Comparison of ENCODE assay signal across 19 cellular contexts in the genomic region with DNA sequence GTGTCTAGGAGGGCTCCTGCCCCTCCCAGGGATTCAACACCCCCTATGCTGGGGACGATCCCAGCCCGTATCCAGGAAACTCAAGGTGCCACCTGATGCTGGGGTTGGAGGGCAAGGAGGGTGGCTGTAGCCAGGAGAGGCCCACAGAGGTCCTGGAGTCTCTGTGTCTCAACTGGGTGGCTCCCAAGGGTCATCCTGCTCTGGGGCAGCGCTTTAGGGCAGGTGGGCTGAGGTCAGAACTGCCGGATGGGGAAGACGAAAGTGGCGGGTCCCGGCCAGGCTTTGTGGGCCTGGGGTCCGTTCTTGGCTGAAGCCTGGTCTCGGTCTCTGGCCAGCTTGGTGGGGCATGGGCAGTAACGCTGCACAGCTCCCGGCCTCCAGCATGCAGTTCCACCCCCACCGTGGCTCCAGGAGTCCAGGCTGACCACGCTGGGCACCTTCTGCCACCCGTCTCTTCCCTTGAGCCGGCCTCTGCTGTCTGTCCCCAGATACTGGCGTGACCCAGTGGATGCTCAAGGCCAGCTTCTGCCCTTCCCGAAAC. TPM values are rescaled to one million over a fixed set of nuclear protein-coding genes. Genes with fewer than 3 reads are reported as not detected.
DNase-seq lines count a peak whose midpoint lies in the region; ATAC-seq, FAIRE-seq and TF ChIP-seq lines count a peak whose summit lies in the region.
"Had no signal": no experiment of that assay in that cellular context is flagged by ENCODE, and none has a peak within 500 bp of the region (broad histone marks: within the 10 kb centered on the region; RNA-seq: fewer than 3 reads in every experiment).

No MANE protein-coding gene starts in this region.

- H3K9ac ChIP-seq in HUES6 (ENCODE audit: low read length), result peak overlapping the region; percentile 12
- peak overlapping the region in 1 of 2 experiments; percentile 87; a peak in 1 of 4 replicates for H3K9ac ChIP-seq in K562 (ENCODE audit: insufficient read depth in 1 of 2, low read depth in 2 of 2, low read length in 2 of 2)

- H3K36me3 Mint-ChIP-seq in neural crest cell (ENCODE audit: low read depth), result no peaks in the 10 kb centered on the region
- H3K36me3 Mint-ChIP-seq in activated T-cell treated with anti-CD3 and anti-CD28 coated beads, Interleukin-2, amount 50 U/mL, for 72 hours (ENCODE audit: insufficient read depth in 2 of 2), result peaks cover 0 to 2% of the 10 kb centered on the region in 2 donors

- H3K4me1 ChIP-seq in HUES6 (ENCODE audit: control insufficient read depth, insufficient read depth, low read length) (peaks cover 14% of the 10 kb centered on the region), K562 (replicated peaks in 1 of 2; ENCODE audit: control insufficient read depth in 2 of 2, insufficient read depth in 2 of 2, low read length in 2 of 2) (peaks cover 0 to 63% of the 10 kb centered on the region in 2 experiments; a peak in 2 of 5 replicates), foreskin keratinocyte (no peaks in the 10 kb centered on the region)

- no peak for FAIRE-seq in GM12891 (lab: Jason Lieb, UNC)
- no peak for FAIRE-seq in K562 (lab: Jason Lieb, UNC)

- DNase-seq in GM12891 (ENCODE audit: insufficient read length, low spot score) (no peak), K562 (ENCODE audit: extremely low read depth in 1 of 4, low spot score in 3 of 4) (no peak), neural crest cell (ENCODE audit: low read depth, low spot score) (no peak), foreskin keratinocyte (no peak), NCI-H446 (lab: John Stamatoyannopoulos, UW) (no peak)
- no peak for DNase-seq in stimulated activated naive CD4-positive, alpha-beta T cell (lab: John Stamatoyannopoulos, UW)
- DNase-seq in activated T-cell treated with anti-CD3 and anti-CD28 coated beads, Interleukin-2, amount 50 U/mL, for 72 hours, result no peak
- DNase-seq: CD4-positive, CD25-positive, alpha-beta regulatory T cell; DMS79; GOT3; HFFc6; KG1; NCI-H1417 treated with DMSO at 0.1 percent for 48 hours; NCI-H1930; NCI-H69; OCI-M1; T-cell had no signal

- ATAC-seq in K562 (no peak), foreskin keratinocyte (no peak)
- ATAC-seq in activated T-cell treated with anti-CD3 and anti-CD28 coated beads, Interleukin-2, amount 50 U/mL, for 72 hours (replicated peaks in 1 of 2), result no peak

- H3K27ac ChIP-seq in HUES6 (ENCODE audit: low read depth, low read length) (no peak overlapping the region), K562 (ENCODE audit: extremely low read depth, low read depth, low read length) (no peak overlapping the region), foreskin keratinocyte (no peak overlapping the region)
- H3K27ac ChIP-seq: HL-60 had no signal

- H3K36me3 ChIP-seq in HUES6 (ENCODE audit: control insufficient read depth, insufficient read depth, low read length), result peaks cover 43% of the 10 kb centered on the region
- H3K36me3 ChIP-seq in K562 (ENCODE audit: control insufficient read depth, insufficient read depth, low read length), result peaks cover 34% of the 10 kb centered on the region; the same call in 1 of the 3 replicates

- CTCF ChIA-PET in K562 (lab: Yijun Ruan, JAX; ENCODE audit: low intra/inter-chr PET ratio), result no interaction called here

- POLR2A ChIA-PET in K562 (lab: Yijun Ruan, JAX), result no interaction called here

- no peaks in the 10 kb centered on the region for H3K9me3 ChIP-seq in HUES6 (ENCODE audit: control insufficient read depth, insufficient read depth, low read depth, low read length)
- H3K9me3 ChIP-seq in K562 (replicated peaks; ENCODE audit: control insufficient read depth, insufficient read depth, low read depth, low read length), result no peaks in the 10 kb centered on the region

- 92% methylated on average over 6 of the region's 17 CpGs for WGBS in K562 (ENCODE audit: insufficient coverage, low coverage, missing lambda C conversion rate)

- H3K27me3 Mint-ChIP-seq in neural crest cell (ENCODE audit: low read depth), result peaks cover 1% of the 10 kb centered on the region
- no peaks in the 10 kb centered on the region for H3K27me3 Mint-ChIP-seq in activated T-cell treated with anti-CD3 and anti-CD28 coated beads, Interleukin-2, amount 50 U/mL, for 72 hours (ENCODE audit: low read depth)

- no peaks in the 10 kb centered on the region for H3K9me3 Mint-ChIP-seq in neural crest cell
- no peaks in the 10 kb centered on the region for H3K9me3 Mint-ChIP-seq in activated T-cell treated with anti-CD3 and anti-CD28 coated beads, Interleukin-2, amount 50 U/mL, for 72 hours
- H3K9me3 Mint-ChIP-seq: CD4-positive, CD25-positive, alpha-beta regulatory T cell; HFFc6; T-cell had no signal

- H3K4me3 Mint-ChIP-seq in neural crest cell, result peak overlapping the region; percentile 49
- no peak overlapping the region for H3K4me3 Mint-ChIP-seq in activated T-cell treated with anti-CD3 and anti-CD28 coated beads, Interleukin-2, amount 50 U/mL, for 72 hours
- H3K4me3 Mint-ChIP-seq: CD4-positive, CD25-positive, alpha-beta regulatory T cell; HFFc6; T-cell had no signal

- no peak overlapping the region for H3K4me2 ChIP-seq in K562 (ENCODE audit: insufficient read depth, low read length)

- no peaks in the 10 kb centered on the region for H3K79me2 ChIP-seq in K562 (ENCODE audit: control insufficient read depth, insufficient read depth, low read length)

- peaks cover 28% of the 10 kb centered on the region for H4K20me1 ChIP-seq in K562 (replicated peaks; ENCODE audit: control insufficient read depth, insufficient read depth, low read length)

- H3K27ac Mint-ChIP-seq in neural crest cell (ENCODE audit: unreplicated experiment), result no peak overlapping the region
- H3K27ac Mint-ChIP-seq in activated T-cell treated with anti-CD3 and anti-CD28 coated beads, Interleukin-2, amount 50 U/mL, for 72 hours, result no peak overlapping the region
- H3K27ac Mint-ChIP-seq: CD4-positive, CD25-positive, alpha-beta regulatory T cell; HFFc6; T-cell had no signal

- BruUV-seq in K562 (replicated peaks; lab: Mats Ljungman, UMichigan), result no TSS peak

- TF ChIP-seq POLR2A in GM12891 (IDR thresholded peaks at IDR 0.05; ENCODE audit: low read depth, low read length) (0 out of 2 replicates have a peak, but pooled peaks have one; percentile 14), K562 (conservative IDR thresholded peaks at IDR 0.05) (no peak)

- in situ Hi-C loops in K562 (cut with MboI), result no loop called here

- peaks cover 10% of the 10 kb centered on the region for H3K9me1 ChIP-seq in K562 (ENCODE audit: control insufficient read depth, insufficient read depth, low read length)

- no peak overlapping the region for H3K4me3 ChIP-seq in HUES6 (ENCODE audit: low read depth, low read length)
- H3K4me3 ChIP-seq in K562, result no peak overlapping the region

- H3K4me1 Mint-ChIP-seq in neural crest cell, result peaks cover 11% of the 10 kb centered on the region
- no peaks in the 10 kb centered on the region for H3K4me1 Mint-ChIP-seq in activated T-cell treated with anti-CD3 and anti-CD28 coated beads, Interleukin-2, amount 50 U/mL, for 72 hours (ENCODE audit: low read depth)

- intact Hi-C loops in K562 (cut with micrococcal nuclease), result loop anchor here (5.0 kb wide), 1 partner anchor 63 kb away; no protein-coding TSS in a partner anchor

- H2AFZ ChIP-seq in K562 (ENCODE audit: low read depth, low read length), result no peak overlapping the region

- peaks cover 5% of the 10 kb centered on the region; the same call in 1 of the 2 replicates for H3K27me3 ChIP-seq in HUES6 (ENCODE audit: control insufficient read depth, insufficient read depth, low read length)
- H3K27me3 ChIP-seq in K562 (ENCODE audit: control insufficient read depth in 2 of 2, insufficient read depth in 2 of 2, low read length in 2 of 2), result peaks cover 3 to 8% of the 10 kb centered on the region in 2 experiments; a peak in 3 of 5 replicates
- H3K27me3 ChIP-seq in foreskin keratinocyte, result peaks cover 7% of the 10 kb centered on the region

- TF ChIP-seq CTCF in K562 (IDR thresholded peaks at IDR 0.05 in 2 of 3, conservative IDR thresholded peaks at IDR 0.05 in 1 of 3; ENCODE audit: insufficient read depth in 2 of 3, low read depth in 1 of 3, low read length in 3 of 3), result no peak
- no peak for TF ChIP-seq CTCF in neural crest cell (conservative IDR thresholded peaks at IDR 0.05)
- no peak for TF ChIP-seq CTCF in foreskin keratinocyte (conservative IDR thresholded peaks at IDR 0.05)

- no peak for TF ChIP-seq EP300 in K562 (IDR thresholded peaks at IDR 0.05; ENCODE audit: low read length)

- TF ChIP-seq RAD21 in K562 (CRISPR knock-in tag; conservative IDR thresholded peaks at IDR 0.05 in 1 of 2, IDR thresholded peaks at IDR 0.05 in 1 of 2), result no peak

RNA-seq across cellular contexts. Expression of a gene that starts 2.8 kb away (rescaled TPM):
- not detected for polyA plus RNA-seq in GM12891 (2012; ENCODE audit: low read depth, missing spikeins)
- total RNA-seq in K562 (2011; cell fraction: chromatin; rRNA removed; ENCODE audit: low replicate concordance), result 0.12 and 0.19 TPM in 2 replicates
- total RNA-seq in K562 (2011; cell fraction: nucleolus; rRNA removed), result 0.26 and 0.33 TPM in 2 replicates
- total RNA-seq in K562 (2011; cell fraction: nucleoplasm; rRNA removed), result 0.15 TPM in 1 of 2 replicates, not detected in the other
- total RNA-seq in K562 (2014; rRNA removed), result not detected in 2 replicates
- total RNA-seq in K562 (2014; rRNA removed; fragmentation: Illumina TruSeq; extraction: Trizol), result not detected in 2 replicates
- not detected in 2 replicates for total RNA-seq in K562 (2015; rRNA removed; fragmentation: Illumina TruSeq; extraction: Trizol)
- total RNA-seq in K562 (2021), result not detected in 2 replicates
- not detected in 2 replicates for polyA plus RNA-seq in K562 (2011; rRNA removed)
- under 0.01 TPM in 1 of 2 replicates, not detected in the other for polyA plus RNA-seq in K562 (2011; cell fraction: cytosol; rRNA removed)
- 0.06 and 0.26 TPM in 2 replicates for polyA plus RNA-seq in K562 (2011; cell fraction: nucleus; rRNA removed)
- polyA plus RNA-seq in K562 (2012), result 0.06 TPM in 1 of 2 replicates, not detected in the other
- not detected in 2 replicates for polyA plus RNA-seq in K562 (2014; fragmentation: Illumina TruSeq; extraction: Trizol)
- polyA plus RNA-seq in K562 (2014; fragmentation: Nextera tagmentation; extraction: Ambion mirVana), result not detected
- polyA plus RNA-seq in K562 (2014; rRNA removed), result not detected in 2 replicates
- polyA minus RNA-seq in K562 (2011; rRNA and poly(A)+ RNA removed), result not detected in 2 replicates
- polyA minus RNA-seq in K562 (2011; cell fraction: cytosol; rRNA and poly(A)+ RNA removed), result not detected in 2 replicates
- polyA minus RNA-seq in K562 (2011; cell fraction: nucleus; rRNA and poly(A)+ RNA removed), result not detected in 2 replicates
- total RNA-seq in neural crest cell, result 8.9 and 10.2 TPM in 2 replicates
- total RNA-seq in foreskin keratinocyte, result not detected in 2 replicates
- not detected in 2 replicates for polyA plus RNA-seq in foreskin keratinocyte
- under 1 TPM; 0.50 to 0.58 TPM for total RNA-seq in activated T-cell treated with anti-CD3 and anti-CD28 coated beads, Interleukin-2, amount 50 U/mL, for 72 hours
- polyA plus RNA-seq: CD4-positive, CD25-positive, alpha-beta regulatory T cell had no signal

RNA-seq across cellular contexts. Expression of a gene that starts 17.6 kb away (rescaled TPM):
- 36.5 TPM for polyA plus RNA-seq in GM12891 (2012; ENCODE audit: low read depth, missing spikeins)
- 379 and 853 TPM in 2 replicates for total RNA-seq in K562 (2011; cell fraction: chromatin; rRNA removed; ENCODE audit: low replicate concordance)
- 493 and 502 TPM in 2 replicates for total RNA-seq in K562 (2011; cell fraction: nucleolus; rRNA removed)
- 305 and 355 TPM in 2 replicates for total RNA-seq in K562 (2011; cell fraction: nucleoplasm; rRNA removed)
- total RNA-seq in K562 (2014; rRNA removed) (42.4 and 44.3 TPM in 2 replicates), K562 (2014; rRNA removed; fragmentation: Illumina TruSeq; extraction: Trizol) (15.7 and 17.6 TPM in 2 replicates), K562 (2015; rRNA removed; fragmentation: Illumina TruSeq; extraction: Trizol) (33.5 and 33.9 TPM in 2 replicates), K562 (2021) (85.3 and 102 TPM in 2 replicates), neural crest cell (128 and 132 TPM in 2 replicates), foreskin keratinocyte (52.2 and 64.0 TPM in 2 replicates)
- polyA plus RNA-seq in K562 (2011; rRNA removed) (39.1 and 89.8 TPM in 2 replicates), K562 (2014; fragmentation: Illumina TruSeq; extraction: Trizol) (24.9 and 45.2 TPM in 2 replicates), K562 (2014; fragmentation: Nextera tagmentation; extraction: Ambion mirVana) (under 1 TPM; 0.53 to 0.95 TPM), K562 (2014; rRNA removed) (54.4 and 73.2 TPM in 2 replicates), foreskin keratinocyte (41.0 and 50.3 TPM in 2 replicates)
- polyA plus RNA-seq in K562 (2011; cell fraction: cytosol; rRNA removed), result 59.1 and 89.5 TPM in 2 replicates
- 848 and 934 TPM in 2 replicates for polyA plus RNA-seq in K562 (2011; cell fraction: nucleus; rRNA removed)
- 64.7 and 85.4 TPM in 2 replicates for polyA plus RNA-seq in K562 (2012)
- polyA minus RNA-seq in K562 (2011; rRNA and poly(A)+ RNA removed), result 24.6 and 29.9 TPM in 2 replicates
- polyA minus RNA-seq in K562 (2011; cell fraction: cytosol; rRNA and poly(A)+ RNA removed), result 33.3 and 40.3 TPM in 2 replicates
- polyA minus RNA-seq in K562 (2011; cell fraction: nucleus; rRNA and poly(A)+ RNA removed), result 103 and 183 TPM in 2 replicates
- 10 to 100 TPM; 75.8 to 76.6 TPM for total RNA-seq in activated T-cell treated with anti-CD3 and anti-CD28 coated beads, Interleukin-2, amount 50 U/mL, for 72 hours

RNA-seq across cellular contexts. Expression of a gene that starts 35.9 kb away (rescaled TPM):
- polyA plus RNA-seq in GM12891 (2012; ENCODE audit: low read depth, missing spikeins), result not detected
- not detected in 2 replicates for total RNA-seq in K562 (2011; cell fraction: chromatin; rRNA removed; ENCODE audit: low replicate concordance)
- not detected in 2 replicates for total RNA-seq in K562 (2011; cell fraction: nucleolus; rRNA removed)
- not detected in 2 replicates for total RNA-seq in K562 (2011; cell fraction: nucleoplasm; rRNA removed)
- total RNA-seq in K562 (2014; rRNA removed) (not detected in 2 replicates), K562 (2014; rRNA removed; fragmentation: Illumina TruSeq; extraction: Trizol) (not detected in 2 replicates), K562 (2015; rRNA removed; fragmentation: Illumina TruSeq; extraction: Trizol) (not detected in 2 replicates), K562 (2021) (not detected in 2 replicates), neural crest cell (42.4 and 44.0 TPM in 2 replicates), foreskin keratinocyte (0.11 and 0.20 TPM in 2 replicates)
- polyA plus RNA-seq in K562 (2011; rRNA removed) (not detected in 2 replicates), K562 (2014; fragmentation: Illumina TruSeq; extraction: Trizol) (not detected in 2 replicates), K562 (2014; fragmentation: Nextera tagmentation; extraction: Ambion mirVana) (not detected), K562 (2014; rRNA removed) (not detected in 2 replicates), foreskin keratinocyte (0.27 and 0.29 TPM in 2 replicates)
- polyA plus RNA-seq in K562 (2011; cell fraction: cytosol; rRNA removed), result not detected in 2 replicates
- polyA plus RNA-seq in K562 (2011; cell fraction: nucleus; rRNA removed), result not detected in 2 replicates
- not detected in 2 replicates for polyA plus RNA-seq in K562 (2012)
- polyA minus RNA-seq in K562 (2011; rRNA and poly(A)+ RNA removed), result not detected in 2 replicates
- not detected in 2 replicates for polyA minus RNA-seq in K562 (2011; cell fraction: cytosol; rRNA and poly(A)+ RNA removed)
- not detected in 2 replicates for polyA minus RNA-seq in K562 (2011; cell fraction: nucleus; rRNA and poly(A)+ RNA removed)
- not detected for total RNA-seq in activated T-cell treated with anti-CD3 and anti-CD28 coated beads, Interleukin-2, amount 50 U/mL, for 72 hours
- total RNA-seq: CD4-positive, CD25-positive, alpha-beta regulatory T cell; HFFc6; T-cell had no signal
- polyA plus RNA-seq: CD4-positive, CD25-positive, alpha-beta regulatory T cell had no signal

RNA-seq across cellular contexts. Expression of a gene that starts 54.5 kb away (rescaled TPM):
- 0.06 TPM for polyA plus RNA-seq in GM12891 (2012; ENCODE audit: low read depth, missing spikeins)
- 0.51 and 0.74 TPM in 2 replicates for total RNA-seq in K562 (2011; cell fraction: chromatin; rRNA removed; ENCODE audit: low replicate concordance)
- total RNA-seq in K562 (2011; cell fraction: nucleolus; rRNA removed), result 1.3 and 1.4 TPM in 2 replicates
- 0.46 and 0.88 TPM in 2 replicates for total RNA-seq in K562 (2011; cell fraction: nucleoplasm; rRNA removed)
- total RNA-seq in K562 (2014; rRNA removed), result not detected in 2 replicates
- not detected in 2 replicates for total RNA-seq in K562 (2014; rRNA removed; fragmentation: Illumina TruSeq; extraction: Trizol)
- total RNA-seq in K562 (2015; rRNA removed; fragmentation: Illumina TruSeq; extraction: Trizol), result 0.14 TPM in 1 of 2 replicates, not detected in the other
- 0.18 and 0.27 TPM in 2 replicates for total RNA-seq in K562 (2021)
- 0.14 and 0.24 TPM in 2 replicates for polyA plus RNA-seq in K562 (2011; rRNA removed)
- polyA plus RNA-seq in K562 (2011; cell fraction: cytosol; rRNA removed), result 0.12 and 0.88 TPM in 2 replicates
- 1.5 and 2.8 TPM in 2 replicates for polyA plus RNA-seq in K562 (2011; cell fraction: nucleus; rRNA removed)
- 0.18 and 0.68 TPM in 2 replicates for polyA plus RNA-seq in K562 (2012)
- polyA plus RNA-seq in K562 (2014; fragmentation: Illumina TruSeq; extraction: Trizol), result not detected in 2 replicates
- polyA plus RNA-seq in K562 (2014; fragmentation: Nextera tagmentation; extraction: Ambion mirVana), result not detected
- 0.16 and 0.19 TPM in 2 replicates for polyA plus RNA-seq in K562 (2014; rRNA removed)
- not detected in 2 replicates for polyA minus RNA-seq in K562 (2011; rRNA and poly(A)+ RNA removed)
- polyA minus RNA-seq in K562 (2011; cell fraction: cytosol; rRNA and poly(A)+ RNA removed), result not detected in 2 replicates
- polyA minus RNA-seq in K562 (2011; cell fraction: nucleus; rRNA and poly(A)+ RNA removed), result 0.44 and 0.81 TPM in 2 replicates
- 6.1 and 6.9 TPM in 2 replicates for total RNA-seq in neural crest cell
- total RNA-seq in foreskin keratinocyte, result not detected in 2 replicates
- polyA plus RNA-seq in foreskin keratinocyte, result not detected in 2 replicates
- under 1 TPM in 1 of 2 donors, not detected in 1; 0.74 TPM for total RNA-seq in activated T-cell treated with anti-CD3 and anti-CD28 coated beads, Interleukin-2, amount 50 U/mL, for 72 hours
- total RNA-seq: CD4-positive, CD25-positive, alpha-beta regulatory T cell; HFFc6; T-cell had no signal
- polyA plus RNA-seq: CD4-positive, CD25-positive, alpha-beta regulatory T cell had no signal

Comparison
In these comparisons a context has a peak if more than half of its experiments do, and no peak if none do; other contexts are left out.
1. RNA of a gene that starts 35.9 kb away (total RNA-seq): 42.4 to 44.0 TPM in neural crest cell; 0.11 to 0.20 TPM in foreskin keratinocyte, not detected in K562 and not detected in activated T-cell treated with anti-CD3 and anti-CD28 coated beads, Interleukin-2, amount 50 U/mL, for 72 hours; every median in the first group is over 10 times any median in the second.